ENCODE assay signal across 34 cellular contexts in the genomic region with DNA sequence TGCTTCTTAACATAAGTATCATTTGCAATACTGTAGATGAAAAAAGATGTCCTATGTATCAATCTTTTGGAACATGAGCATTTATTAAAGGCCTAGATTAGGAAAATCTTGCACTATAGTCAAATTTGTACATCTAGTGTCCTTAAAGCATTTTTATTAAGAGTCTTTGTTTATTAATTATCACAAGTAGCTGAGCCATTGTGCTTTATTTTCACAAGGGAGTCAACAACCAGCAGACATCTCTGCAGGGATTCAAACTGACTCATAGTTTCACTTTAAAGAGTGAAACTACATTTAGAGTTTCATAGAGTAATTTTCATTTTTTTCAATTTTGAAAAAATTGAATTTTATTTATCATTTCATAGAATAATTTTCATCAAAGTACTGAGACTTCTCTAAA.
"Had no signal": no experiment of that assay in that cellular context is flagged by ENCODE, and none has a peak within 500 bp of the region (broad histone marks: within the 10 kb centered on the region; RNA-seq: fewer than 3 reads in every experiment).

No MANE protein-coding gene starts in this region.

- H3K36me3 ChIP-seq: adrenal gland, ascending aorta, brain microvascular endothelial cell, breast epithelium, cardiac muscle cell had no signal

- H3K9me3 ChIP-seq: adrenal gland, ascending aorta, body of pancreas, breast epithelium had no signal

- H3K4me3 ChIP-seq: adrenal gland, ascending aorta, body of pancreas, breast epithelium, cardiac muscle cell had no signal

- H3K27ac ChIP-seq: adrenal gland, ascending aorta, body of pancreas, brain microvascular endothelial cell, breast epithelium, cardiac muscle cell had no signal

- DNase-seq: activated effector memory CD4-positive, alpha-beta T cell treated with anti-CD3 and anti-CD28 coated beads, Interleukin-2, amount 50 U/mL, for 16 hours; activated effector memory CD4-positive, alpha-beta T cell treated with Interleukin-2 at 50 U/mL for 16 hours; activated gamma-delta T cell; activated gamma-delta T cell treated with Interleukin-2 at 50 U/mL for 16 hours; activated naive CD4-positive, alpha-beta T cell; activated naive CD4-positive, alpha-beta T cell treated with anti-CD3 and anti-CD28 coated beads for 36 hours; activated naive CD4-positive, alpha-beta T cell treated with anti-CD3 and anti-CD28 coated beads, Interleukin-2, amount 10 ng/mL, durations not matched to agents 7 days and 5 days; activated naive CD4-positive, alpha-beta T cell treated with anti-CD3 and anti-CD28 coated beads, Interleukin-2, amount 50 U/mL, for 16 hours; activated naive CD4-positive, alpha-beta T cell treated with Interleukin-2 at 50 U/mL for 16 hours; activated naive CD8-positive, alpha-beta T cell treated with anti-CD3 and anti-CD28 coated beads for 36 hours; activated naive CD8-positive, alpha-beta T cell treated with anti-CD3 and anti-CD28 coated beads, Interleukin-2, amount 10 ng/mL, durations not matched to agents 7 days and 5 days; activated naive CD8-positive, alpha-beta T cell treated with anti-CD3 and anti-CD28 coated beads, Interleukin-2, amount 50 U/mL, for 24 hours; activated T-cell treated with anti-CD3 and anti-CD28 coated beads, Interleukin-2, amount 50 U/mL, for 1 hour; activated T-cell treated with anti-CD3 and anti-CD28 coated beads, Interleukin-2, amount 50 U/mL, for 24 hours; activated T-cell treated with anti-CD3 and anti-CD28 coated beads, Interleukin-2, amount 50 U/mL, for 4 hours; activated T-cell treated with anti-CD3 and anti-CD28 coated beads, Interleukin-2, amount 50 U/mL, for 48 hours; activated T-cell treated with anti-CD3 and anti-CD28 coated beads, Interleukin-2, amount 50 U/mL, for 72 hours; adrenal gland; amniotic stem cell; amygdala; anterior cingulate cortex; aorta; body of pancreas; brain microvascular endothelial cell; caudate nucleus; central memory CD4-positive, alpha-beta T cell; cerebellar nuclear complex had no signal

- H3K27me3 ChIP-seq: adrenal gland, ascending aorta, body of pancreas, brain microvascular endothelial cell, breast epithelium, cardiac muscle cell had no signal

- H3K4me1 ChIP-seq: adrenal gland, ascending aorta, body of pancreas, breast epithelium had no signal

- ATAC-seq: activated naive CD4-positive, alpha-beta T cell treated with anti-CD3 and anti-CD28 coated beads, Interleukin-2, amount 50 U/mL, for 72 hours; activated naive CD8-positive, alpha-beta T cell treated with anti-CD3 and anti-CD28 coated beads, Interleukin-2, amount 50 U/mL, for 24 hours; activated T-cell treated with anti-CD3 and anti-CD28 coated beads, Interleukin-2, amount 50 U/mL, for 4 hours; activated T-cell treated with anti-CD3 and anti-CD28 coated beads, Interleukin-2, amount 50 U/mL, for 72 hours; activated T-helper 17 cell treated with anti-CD3 and anti-CD28 coated beads, Interleukin-2, amount 50 U/mL, for 72 hours; body of pancreas had no signal

- FAIRE-seq: astrocyte, bronchial epithelial cell had no signal
